ENCODE assay signal across 2 cellular contexts in the genomic region with DNA sequence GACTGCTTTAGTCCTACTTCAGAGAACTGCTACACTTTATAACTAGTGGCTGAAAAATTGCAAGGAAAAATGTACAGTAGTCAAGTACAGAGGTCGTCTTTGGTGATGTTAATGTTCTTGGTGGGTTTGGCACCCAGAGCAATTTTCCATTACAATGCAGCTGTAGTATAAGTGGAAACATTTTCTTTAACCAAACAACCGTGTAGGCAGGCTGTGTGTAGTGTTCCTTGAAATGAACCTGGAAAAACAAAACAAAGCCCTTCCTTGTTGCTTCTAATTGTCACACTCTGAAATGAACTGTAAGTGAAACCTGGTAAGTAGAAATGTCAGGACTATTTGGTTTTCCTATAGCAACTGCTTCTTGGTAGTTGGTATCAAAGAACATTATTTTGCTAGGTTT.
TF ChIP-seq lines count a peak whose summit lies in the region.

No MANE protein-coding gene starts in this region.

TF ChIP-seq in IMR-90, 13 proteins besides CTCF, POLR2A, EP300 and RAD21:
- TF ChIP-seq, protein P1, sequence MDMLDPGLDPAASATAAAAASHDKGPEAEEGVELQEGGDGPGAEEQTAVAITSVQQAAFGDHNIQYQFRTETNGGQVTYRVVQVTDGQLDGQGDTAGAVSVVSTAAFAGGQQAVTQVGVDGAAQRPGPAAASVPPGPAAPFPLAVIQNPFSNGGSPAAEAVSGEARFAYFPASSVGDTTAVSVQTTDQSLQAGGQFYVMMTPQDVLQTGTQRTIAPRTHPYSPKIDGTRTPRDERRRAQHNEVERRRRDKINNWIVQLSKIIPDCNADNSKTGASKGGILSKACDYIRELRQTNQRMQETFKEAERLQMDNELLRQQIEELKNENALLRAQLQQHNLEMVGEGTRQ (IDR thresholded peaks at IDR 0.05; ENCODE audit: low read depth, low read length) = no peak
- TF ChIP-seq CEBPB (IDR thresholded peaks at IDR 0.05; ENCODE audit: low read depth, low read length) = no peak

TF ChIP-seq in endothelial cell of umbilical vein, 7 proteins besides CTCF, POLR2A, EP300 and RAD21:
- no peak for TF ChIP-seq JUN (IDR thresholded peaks at IDR 0.05; ENCODE audit: borderline replicate concordance, insufficient read depth, insufficient read length, low read depth)
- no peak for TF ChIP-seq MYC (IDR thresholded peaks at IDR 0.05; ENCODE audit: low read depth, low read length)
- no peak for TF ChIP-seq FOS (IDR thresholded peaks at IDR 0.05; ENCODE audit: borderline replicate concordance, insufficient read depth, low read length)
- no peak for TF ChIP-seq POLR2AphosphoS5 (IDR thresholded peaks at IDR 0.05; ENCODE audit: insufficient read depth, low read depth, low read length)
- no peak for TF ChIP-seq EZH2 (IDR thresholded peaks at IDR 0.05; ENCODE audit: borderline replicate concordance, low read depth, low read length, severe bottlenecking)
- TF ChIP-seq GATA2 (IDR thresholded peaks at IDR 0.05; ENCODE audit: insufficient read depth, insufficient read length, low read depth, low read length) = no peak
- TF ChIP-seq, protein P2, sequence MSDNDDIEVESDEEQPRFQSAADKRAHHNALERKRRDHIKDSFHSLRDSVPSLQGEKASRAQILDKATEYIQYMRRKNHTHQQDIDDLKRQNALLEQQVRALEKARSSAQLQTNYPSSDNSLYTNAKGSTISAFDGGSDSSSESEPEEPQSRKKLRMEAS (IDR thresholded peaks at IDR 0.05; ENCODE audit: insufficient read depth, insufficient read length) = no peak
